ENCODE assay signal across 1 cellular context in the genomic region with DNA sequence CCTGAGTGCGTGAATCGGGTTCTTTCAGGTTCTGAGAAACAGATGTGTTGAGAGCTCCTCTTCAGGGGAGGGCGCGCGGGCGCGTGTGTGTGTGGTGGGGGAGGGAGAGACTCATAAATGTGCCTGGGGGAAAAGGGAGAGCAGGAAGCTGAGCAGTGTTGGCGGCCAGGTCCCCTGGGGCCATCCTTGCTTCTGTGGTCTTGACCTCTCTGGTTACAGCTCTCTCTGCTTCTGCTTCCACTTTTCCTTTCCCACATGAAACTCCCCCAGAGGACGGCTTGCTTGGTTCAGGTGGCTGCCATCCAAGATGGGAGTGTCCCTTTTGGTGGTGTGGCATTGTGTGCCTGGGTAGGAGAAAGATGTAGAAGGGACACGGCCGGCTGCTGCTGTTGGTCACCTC.
TF ChIP-seq lines count a peak whose summit lies in the region.

No MANE protein-coding gene starts in this region.

TF ChIP-seq in SK-N-SH, 30 proteins besides CTCF, POLR2A, EP300 and RAD21 (continued from another document):
- TF ChIP-seq, protein P1, sequence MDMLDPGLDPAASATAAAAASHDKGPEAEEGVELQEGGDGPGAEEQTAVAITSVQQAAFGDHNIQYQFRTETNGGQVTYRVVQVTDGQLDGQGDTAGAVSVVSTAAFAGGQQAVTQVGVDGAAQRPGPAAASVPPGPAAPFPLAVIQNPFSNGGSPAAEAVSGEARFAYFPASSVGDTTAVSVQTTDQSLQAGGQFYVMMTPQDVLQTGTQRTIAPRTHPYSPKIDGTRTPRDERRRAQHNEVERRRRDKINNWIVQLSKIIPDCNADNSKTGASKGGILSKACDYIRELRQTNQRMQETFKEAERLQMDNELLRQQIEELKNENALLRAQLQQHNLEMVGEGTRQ (IDR thresholded peaks at IDR 0.05; ENCODE audit: borderline replicate concordance, low read depth, low read length), result no peak
- TF ChIP-seq, protein P2, sequence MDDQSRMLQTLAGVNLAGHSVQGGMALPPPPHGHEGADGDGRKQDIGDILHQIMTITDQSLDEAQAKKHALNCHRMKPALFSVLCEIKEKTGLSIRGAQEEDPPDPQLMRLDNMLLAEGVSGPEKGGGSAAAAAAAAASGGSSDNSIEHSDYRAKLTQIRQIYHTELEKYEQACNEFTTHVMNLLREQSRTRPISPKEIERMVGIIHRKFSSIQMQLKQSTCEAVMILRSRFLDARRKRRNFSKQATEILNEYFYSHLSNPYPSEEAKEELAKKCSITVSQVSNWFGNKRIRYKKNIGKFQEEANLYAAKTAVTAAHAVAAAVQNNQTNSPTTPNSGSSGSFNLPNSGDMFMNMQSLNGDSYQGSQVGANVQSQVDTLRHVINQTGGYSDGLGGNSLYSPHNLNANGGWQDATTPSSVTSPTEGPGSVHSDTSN (IDR thresholded peaks at IDR 0.05), result no peak
- TF ChIP-seq NFIC (IDR thresholded peaks at IDR 0.05; ENCODE audit: borderline replicate concordance) (no peak), RXRA (IDR thresholded peaks at IDR 0.05; ENCODE audit: borderline replicate concordance, low read depth) (no peak), JUND (IDR thresholded peaks at IDR 0.05) (no peak), MEF2A (IDR thresholded peaks at IDR 0.05; ENCODE audit: borderline replicate concordance, low read depth) (no peak), FOXM1 (IDR thresholded peaks at IDR 0.05; ENCODE audit: low read depth) (no peak)
- TF ChIP-seq, protein P3, sequence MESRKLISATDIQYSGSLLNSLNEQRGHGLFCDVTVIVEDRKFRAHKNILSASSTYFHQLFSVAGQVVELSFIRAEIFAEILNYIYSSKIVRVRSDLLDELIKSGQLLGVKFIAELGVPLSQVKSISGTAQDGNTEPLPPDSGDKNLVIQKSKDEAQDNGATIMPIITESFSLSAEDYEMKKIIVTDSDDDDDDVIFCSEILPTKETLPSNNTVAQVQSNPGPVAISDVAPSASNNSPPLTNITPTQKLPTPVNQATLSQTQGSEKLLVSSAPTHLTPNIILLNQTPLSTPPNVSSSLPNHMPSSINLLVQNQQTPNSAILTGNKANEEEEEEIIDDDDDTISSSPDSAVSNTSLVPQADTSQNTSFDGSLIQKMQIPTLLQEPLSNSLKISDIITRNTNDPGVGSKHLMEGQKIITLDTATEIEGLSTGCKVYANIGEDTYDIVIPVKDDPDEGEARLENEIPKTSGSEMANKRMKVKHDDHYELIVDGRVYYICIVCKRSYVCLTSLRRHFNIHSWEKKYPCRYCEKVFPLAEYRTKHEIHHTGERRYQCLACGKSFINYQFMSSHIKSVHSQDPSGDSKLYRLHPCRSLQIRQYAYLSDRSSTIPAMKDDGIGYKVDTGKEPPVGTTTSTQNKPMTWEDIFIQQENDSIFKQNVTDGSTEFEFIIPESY (IDR thresholded peaks at IDR 0.05; ENCODE audit: borderline replicate concordance, low read depth), result no peak
- TF ChIP-seq, protein P4, sequence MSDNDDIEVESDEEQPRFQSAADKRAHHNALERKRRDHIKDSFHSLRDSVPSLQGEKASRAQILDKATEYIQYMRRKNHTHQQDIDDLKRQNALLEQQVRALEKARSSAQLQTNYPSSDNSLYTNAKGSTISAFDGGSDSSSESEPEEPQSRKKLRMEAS (IDR thresholded peaks at IDR 0.05; ENCODE audit: low read depth), result no peak
